24 cellular contexts compared by ENCODE assay signal in the genomic region with DNA sequence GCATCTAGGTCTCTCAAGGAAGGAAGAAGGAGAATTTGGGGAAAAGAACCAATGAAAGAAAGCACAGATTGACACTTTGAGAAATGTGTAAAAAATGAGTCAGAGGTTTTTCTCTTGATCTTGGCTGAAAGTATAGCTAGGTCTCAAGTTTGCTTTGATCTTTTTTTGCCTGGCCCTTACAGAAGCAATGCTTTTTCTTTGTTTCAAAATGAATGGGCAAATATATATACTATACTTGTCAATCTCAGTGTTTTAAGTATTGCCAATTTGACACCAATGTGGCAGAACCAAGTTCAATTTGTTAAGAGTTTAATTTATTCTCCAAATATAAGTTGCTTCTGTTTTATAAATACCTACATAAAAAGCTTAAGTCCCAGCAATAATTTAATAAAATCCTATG.
"Had no signal": no experiment of that assay in that cellular context is flagged by ENCODE, and none has a peak within 500 bp of the region (broad histone marks: within the 10 kb centered on the region; RNA-seq: fewer than 3 reads in every experiment).

No MANE protein-coding gene starts in this region.

- ATAC-seq: left colon; pancreas; stimulated activated naive B cell treated with anti-CD40 and anti-IgM and Interleukin-4, amounts not matched to agents 10 μg/mL and 1 μg/mL and 100 μg/mL, for 72 hours; WTC11 had no signal

- DNase-seq: activated CD4-positive, alpha-beta T cell treated with anti-CD3 and anti-CD28 coated beads for 1 hour; activated CD8-positive, alpha-beta memory T cell treated with anti-CD3 and anti-CD28 coated beads for 24 hours; activated gamma-delta T cell treated with Interleukin-2 at 50 U/mL for 16 hours; effector CD8-positive, alpha-beta T cell; glutamatergic neuron; kidney; left colon; naive B cell; nucleus accumbens; pancreas; retina; sigmoid colon; small intestine; stimulated activated CD4-positive, alpha-beta T cell treated with anti-CD3 and anti-CD28 coated beads, Interleukin-4, amount 100 ng/mL, for 24 hours; stimulated activated naive B cell treated with anti-CD40 and anti-IgM and Interleukin-4, amounts not matched to agents 10 μg/mL and 1 μg/mL and 100 μg/mL, for 72 hours; testis; transverse colon had no signal

- H3K4me3 Mint-ChIP-seq: activated naive CD4-positive, alpha-beta T cell treated with anti-CD3 and anti-CD28 coated beads, Interleukin-2, amount 50 U/mL, for 24 hours; central memory CD8-positive, alpha-beta T cell; mesothelial cell of epicardium; naive B cell; stimulated activated naive B cell treated with anti-CD40 and anti-IgM and Interleukin-4, amounts not matched to agents 10 μg/mL and 1 μg/mL and 100 μg/mL, for 72 hours; WTC11 had no signal

- H3K27me3 Mint-ChIP-seq: central memory CD8-positive, alpha-beta T cell; stimulated activated naive B cell treated with anti-CD40 and anti-IgM and Interleukin-4, amounts not matched to agents 10 μg/mL and 1 μg/mL and 100 μg/mL, for 72 hours had no signal

- H3K9me3 ChIP-seq: pancreas, prostate gland, sigmoid colon, testis, transverse colon had no signal

- H3K79me2 ChIP-seq: hepatocyte had no signal

- H3K4me2 ChIP-seq: hepatocyte had no signal

- H3K27ac Mint-ChIP-seq: activated naive CD4-positive, alpha-beta T cell treated with anti-CD3 and anti-CD28 coated beads, Interleukin-2, amount 50 U/mL, for 24 hours; mesothelial cell of epicardium; stimulated activated naive B cell treated with anti-CD40 and anti-IgM and Interleukin-4, amounts not matched to agents 10 μg/mL and 1 μg/mL and 100 μg/mL, for 72 hours; WTC11 had no signal

- H3K4me1 ChIP-seq: pancreas, prostate gland, sigmoid colon, testis, transverse colon had no signal

- H3K4me1 Mint-ChIP-seq: activated naive CD4-positive, alpha-beta T cell treated with anti-CD3 and anti-CD28 coated beads, Interleukin-2, amount 50 U/mL, for 24 hours; central memory CD8-positive, alpha-beta T cell; mesothelial cell of epicardium; WTC11 had no signal

- H3K9me3 Mint-ChIP-seq: activated naive CD4-positive, alpha-beta T cell treated with anti-CD3 and anti-CD28 coated beads, Interleukin-2, amount 50 U/mL, for 24 hours; central memory CD8-positive, alpha-beta T cell; mesothelial cell of epicardium; naive B cell; stimulated activated naive B cell treated with anti-CD40 and anti-IgM and Interleukin-4, amounts not matched to agents 10 μg/mL and 1 μg/mL and 100 μg/mL, for 72 hours; WTC11 had no signal

- H3K36me3 ChIP-seq: pancreas, prostate gland, sigmoid colon, transverse colon had no signal

- H3K4me3 ChIP-seq: hepatocyte, pancreas, prostate gland, sigmoid colon, testis, transverse colon had no signal

- H3K27me3 ChIP-seq: hepatocyte, pancreas, sigmoid colon, testis, transverse colon had no signal

- H3K27ac ChIP-seq: epithelial cell of prostate, hepatocyte, pancreas, prostate gland, sigmoid colon, testis, transverse colon had no signal

- H3K36me3 Mint-ChIP-seq: activated naive CD4-positive, alpha-beta T cell treated with anti-CD3 and anti-CD28 coated beads, Interleukin-2, amount 50 U/mL, for 24 hours; mesothelial cell of epicardium; naive B cell; stimulated activated naive B cell treated with anti-CD40 and anti-IgM and Interleukin-4, amounts not matched to agents 10 μg/mL and 1 μg/mL and 100 μg/mL, for 72 hours; WTC11 had no signal

- H2AFZ ChIP-seq: hepatocyte had no signal
